1 cellular context compared by ENCODE assay signal in genomic region chr21:34061983-34062382, GRCh38.
TF ChIP-seq lines count a peak whose summit lies in the region.

No MANE protein-coding gene starts in this region.

TF ChIP-seq in K562, 482 proteins besides CTCF, POLR2A, EP300 and RAD21 (continued from another document and continues in another):
- TF ChIP-seq MGA (IDR thresholded peaks at IDR 0.05) (no peak), ZZZ3 (IDR thresholded peaks at IDR 0.05) (no peak), ARID4B (CRISPR knock-in tag; IDR thresholded peaks at IDR 0.05) (no peak), ZNF436 (CRISPR knock-in tag; IDR thresholded peaks at IDR 0.05) (no peak), ZNF644 (tag; IDR thresholded peaks at IDR 0.05; ENCODE audit: low read depth) (no peak), CBX3 (IDR thresholded peaks at IDR 0.05; ENCODE audit: borderline replicate concordance in 1 of 2, low read length in 2 of 2) (no peak), ADNP (tag; IDR thresholded peaks at IDR 0.05) (no peak), KAT8 (IDR thresholded peaks at IDR 0.05; ENCODE audit: low read depth) (no peak), GTF2F1 (IDR thresholded peaks at IDR 0.05; ENCODE audit: low read depth, low read length) (no peak), MED1 (CRISPR knock-in tag; IDR thresholded peaks at IDR 0.05; ENCODE audit: borderline replicate concordance) (no peak), CEBPG (CRISPR knock-in tag; IDR thresholded peaks at IDR 0.05) (no peak), CEBPG (tag; conservative IDR thresholded peaks at IDR 0.05 in 1 of 2, IDR thresholded peaks at IDR 0.05 in 1 of 2) (no peak), NFXL1 (CRISPR knock-in tag; IDR thresholded peaks at IDR 0.05) (no peak), SIN3B (IDR thresholded peaks at IDR 0.05; ENCODE audit: low read depth) (no peak), KDM1A (IDR thresholded peaks at IDR 0.05) (no peak), ERF (CRISPR knock-in tag; IDR thresholded peaks at IDR 0.05) (no peak), RUNX1 (IDR thresholded peaks at IDR 0.05; ENCODE audit: low read depth) (no peak), ZBTB34 (CRISPR knock-in tag; IDR thresholded peaks at IDR 0.05) (no peak), TSC22D4 (tag; IDR thresholded peaks at IDR 0.05) (no peak), MLX (CRISPR knock-in tag; conservative IDR thresholded peaks at IDR 0.05) (no peak), KLF13 (tag; IDR thresholded peaks at IDR 0.05; ENCODE audit: borderline replicate concordance, low read depth) (no peak), KLF16 (IDR thresholded peaks at IDR 0.05) (no peak), HOXB6 (CRISPR knock-in tag; IDR thresholded peaks at IDR 0.05; ENCODE audit: borderline replicate concordance) (no peak), SIX5 (IDR thresholded peaks at IDR 0.05; ENCODE audit: borderline replicate concordance in 1 of 2, insufficient read depth in 1 of 2, low read depth in 1 of 2, low read length in 2 of 2) (peak; percentile 60 to 70; a peak in 3 of 4 replicates), E2F5 (CRISPR knock-in tag; IDR thresholded peaks at IDR 0.05) (no peak), ZBTB43 (CRISPR knock-in tag; IDR thresholded peaks at IDR 0.05) (no peak), TAF9B (IDR thresholded peaks at IDR 0.05; ENCODE audit: partially characterized antibody) (no peak), SP2 (IDR thresholded peaks at IDR 0.05; ENCODE audit: extremely low read depth, low read depth, low read length, poor library complexity, severe bottlenecking) (no peak), DIDO1 (tag; IDR thresholded peaks at IDR 0.05; ENCODE audit: low read depth) (peak; percentile 22; the same call in 1 of the 2 replicates), CTBP1 (IDR thresholded peaks at IDR 0.05; ENCODE audit: borderline replicate concordance) (peak; percentile 50; the same call in 1 of the 2 replicates), RBFOX2 (IDR thresholded peaks at IDR 0.05; ENCODE audit: low read depth, low read length) (no peak)
- TF ChIP-seq, protein P1, sequence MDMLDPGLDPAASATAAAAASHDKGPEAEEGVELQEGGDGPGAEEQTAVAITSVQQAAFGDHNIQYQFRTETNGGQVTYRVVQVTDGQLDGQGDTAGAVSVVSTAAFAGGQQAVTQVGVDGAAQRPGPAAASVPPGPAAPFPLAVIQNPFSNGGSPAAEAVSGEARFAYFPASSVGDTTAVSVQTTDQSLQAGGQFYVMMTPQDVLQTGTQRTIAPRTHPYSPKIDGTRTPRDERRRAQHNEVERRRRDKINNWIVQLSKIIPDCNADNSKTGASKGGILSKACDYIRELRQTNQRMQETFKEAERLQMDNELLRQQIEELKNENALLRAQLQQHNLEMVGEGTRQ (CRISPR knock-in tag; IDR thresholded peaks at IDR 0.05), result peak; percentile 97
- TF ChIP-seq, protein P2, sequence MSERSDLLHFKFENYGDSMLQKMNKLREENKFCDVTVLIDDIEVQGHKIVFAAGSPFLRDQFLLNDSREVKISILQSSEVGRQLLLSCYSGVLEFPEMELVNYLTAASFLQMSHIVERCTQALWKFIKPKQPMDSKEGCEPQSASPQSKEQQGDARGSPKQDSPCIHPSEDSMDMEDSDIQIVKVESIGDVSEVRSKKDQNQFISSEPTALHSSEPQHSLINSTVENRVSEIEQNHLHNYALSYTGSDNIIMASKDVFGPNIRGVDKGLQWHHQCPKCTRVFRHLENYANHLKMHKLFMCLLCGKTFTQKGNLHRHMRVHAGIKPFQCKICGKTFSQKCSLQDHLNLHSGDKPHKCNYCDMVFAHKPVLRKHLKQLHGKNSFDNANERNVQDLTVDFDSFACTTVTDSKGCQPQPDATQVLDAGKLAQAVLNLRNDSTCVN (CRISPR knock-in tag; IDR thresholded peaks at IDR 0.05), result no peak
- TF ChIP-seq, protein P3, sequence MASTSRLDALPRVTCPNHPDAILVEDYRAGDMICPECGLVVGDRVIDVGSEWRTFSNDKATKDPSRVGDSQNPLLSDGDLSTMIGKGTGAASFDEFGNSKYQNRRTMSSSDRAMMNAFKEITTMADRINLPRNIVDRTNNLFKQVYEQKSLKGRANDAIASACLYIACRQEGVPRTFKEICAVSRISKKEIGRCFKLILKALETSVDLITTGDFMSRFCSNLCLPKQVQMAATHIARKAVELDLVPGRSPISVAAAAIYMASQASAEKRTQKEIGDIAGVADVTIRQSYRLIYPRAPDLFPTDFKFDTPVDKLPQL (IDR thresholded peaks at IDR 0.05; ENCODE audit: extremely low read depth, insufficient read length), result no peak
- TF ChIP-seq, protein P4, sequence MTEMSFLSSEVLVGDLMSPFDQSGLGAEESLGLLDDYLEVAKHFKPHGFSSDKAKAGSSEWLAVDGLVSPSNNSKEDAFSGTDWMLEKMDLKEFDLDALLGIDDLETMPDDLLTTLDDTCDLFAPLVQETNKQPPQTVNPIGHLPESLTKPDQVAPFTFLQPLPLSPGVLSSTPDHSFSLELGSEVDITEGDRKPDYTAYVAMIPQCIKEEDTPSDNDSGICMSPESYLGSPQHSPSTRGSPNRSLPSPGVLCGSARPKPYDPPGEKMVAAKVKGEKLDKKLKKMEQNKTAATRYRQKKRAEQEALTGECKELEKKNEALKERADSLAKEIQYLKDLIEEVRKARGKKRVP (CRISPR knock-in tag; IDR thresholded peaks at IDR 0.05), result no peak
